ENCODE assay signal across 26 cellular contexts in genomic region chr15:78434134-78434533, GRCh38. TPM values are rescaled to one million over a fixed set of nuclear protein-coding genes. Genes with fewer than 3 reads are reported as not detected.
DNase-seq lines count a peak whose midpoint lies in the region; ATAC-seq, FAIRE-seq and TF ChIP-seq lines count a peak whose summit lies in the region.
"Had no signal": no experiment of that assay in that cellular context is flagged by ENCODE, and none has a peak within 500 bp of the region (broad histone marks: within the 10 kb centered on the region; RNA-seq: fewer than 3 reads in every experiment).

No MANE protein-coding gene starts in this region.

- no peak overlapping the region for H2AFZ ChIP-seq in HepG2 (ENCODE audit: low read length)
- H2AFZ ChIP-seq in PC-3 (ENCODE audit: low read length): 0 out of 2 replicates have a peak overlapping the region, but pooled peaks have one; percentile 53
- H2AFZ ChIP-seq in GM23248: no peak overlapping the region

- TF ChIP-seq RAD21 in HepG2 (CRISPR knock-in tag; IDR thresholded peaks at IDR 0.05): no peak

- H3K9me3 ChIP-seq in HepG2 (ENCODE audit: low read length): no peaks in the 10 kb centered on the region
- no peaks in the 10 kb centered on the region for H3K9me3 ChIP-seq in right lobe of liver
- no peaks in the 10 kb centered on the region for H3K9me3 ChIP-seq in PC-3 (ENCODE audit: low read length)
- H3K9me3 ChIP-seq in GM23248 (ENCODE audit: low read depth): no peaks in the 10 kb centered on the region
- H3K9me3 ChIP-seq: ovary, thoracic aorta had no signal

- peaks cover 35% of the 10 kb centered on the region for H3K4me1 ChIP-seq in HepG2 (ENCODE audit: insufficient read depth, low read length)
- peaks cover 0 to 12% (median under 1%) of the 10 kb centered on the region in 4 donors for H3K4me1 ChIP-seq in right lobe of liver
- 0 out of 2 replicates have a peak, but pooled peaks cover 5% of the 10 kb centered on the region for H3K4me1 ChIP-seq in PC-3 (ENCODE audit: insufficient read depth, low read length)
- H3K4me1 ChIP-seq in GM23248 (ENCODE audit: insufficient read depth): peaks cover 6% of the 10 kb centered on the region

- FAIRE-seq in HepG2 (lab: Jason Lieb, UNC): no peak
- FAIRE-seq: G401.6, GM19239, HTR-8/SVneo, keratinocyte, small intestine had no signal

- peaks cover 7% of the 10 kb centered on the region for H3K79me2 ChIP-seq in HepG2 (ENCODE audit: insufficient read depth, low read length)
- H3K79me2 ChIP-seq in PC-3 (ENCODE audit: low read length): peaks cover 11% of the 10 kb centered on the region
- H3K79me2 ChIP-seq in GM23248 (ENCODE audit: insufficient read depth): peaks cover 11% of the 10 kb centered on the region

- H3F3A ChIP-seq in PC-3 (ENCODE audit: low read length, unreplicated experiment): no peaks in the 10 kb centered on the region
- H3F3A ChIP-seq in GM23248 (ENCODE audit: insufficient read depth): 0 out of 2 replicates have a peak, but pooled peaks cover 4% of the 10 kb centered on the region

- H3K9ac ChIP-seq in HepG2 (ENCODE audit: insufficient read depth, low read depth, low read length): no peak overlapping the region
- H3K9ac ChIP-seq in PC-3 (ENCODE audit: low read length): no peak overlapping the region
- H3K9ac ChIP-seq in GM23248: no peak overlapping the region
- H3K9ac ChIP-seq: KMS-11 had no signal

- CTCF ChIA-PET in HepG2 (lab: Yijun Ruan, JAX; ENCODE audit: low intra/inter-chr PET ratio, low total read pairs): no interaction called here
- CTCF ChIA-PET in PC-3 (lab: Charles Lee): no interaction called here

- H3K9me2 ChIP-seq in PC-3 (replicated peaks; ENCODE audit: low read length) (no peaks in the 10 kb centered on the region), GM23248 (ENCODE audit: insufficient read depth) (no peaks in the 10 kb centered on the region)

- ATAC-seq in HepG2 (no peak), right lobe of liver (no peak), PC-3 (no peak)

- in situ Hi-C loops in HepG2 (cut with HindIII; ENCODE audit: extremely low pct_ligation_motif_present, low pct_unique_long_range_greater_than_20kb): no loop called here
- in situ Hi-C loops in GM23248 (cut with MboI): no loop called here

- TF ChIP-seq POLR2A in HepG2 (IDR thresholded peaks at IDR 0.05; ENCODE audit: insufficient read depth in 1 of 2, low read depth in 2 of 2, low read length in 2 of 2) (no peak), right lobe of liver (IDR thresholded peaks at IDR 0.05) (no peak)

- H3K27me3 ChIP-seq in HepG2 (ENCODE audit: control insufficient read depth in 1 of 2, insufficient read depth in 2 of 2, low read length in 2 of 2): no peaks in the 10 kb centered on the region; a peak in 1 of 5 replicates
- no peaks in the 10 kb centered on the region for H3K27me3 ChIP-seq in right lobe of liver
- no peaks in the 10 kb centered on the region for H3K27me3 ChIP-seq in PC-3 (ENCODE audit: low read length)
- peaks cover 20% of the 10 kb centered on the region; the same call in 1 of the 2 replicates for H3K27me3 ChIP-seq in GM23248 (replicated peaks; ENCODE audit: insufficient read depth)
- H3K27me3 ChIP-seq: ovary had no signal

- TF ChIP-seq EP300 in HepG2 (IDR thresholded peaks at IDR 0.05; ENCODE audit: low read depth in 2 of 2, low read length in 2 of 2) (no peak), HepG2 (CRISPR knock-in tag; IDR thresholded peaks at IDR 0.05; ENCODE audit: borderline replicate concordance) (no peak)

- POLR2A ChIA-PET in HepG2 (lab: Yijun Ruan, JAX) (no interaction called here), PC-3 (lab: Charles Lee; ENCODE audit: unreplicated experiment) (no interaction called here)

- H3K36me3 ChIP-seq in HepG2 (replicated peaks in 1 of 2; ENCODE audit: control insufficient read depth in 1 of 2, insufficient read depth in 2 of 2, low read length in 2 of 2) (no peaks in the 10 kb centered on the region), right lobe of liver (no peaks in the 10 kb centered on the region), PC-3 (ENCODE audit: low read depth, low read length) (no peaks in the 10 kb centered on the region), GM23248 (ENCODE audit: low read depth) (no peaks in the 10 kb centered on the region)
- H3K36me3 ChIP-seq: ovary, thoracic aorta had no signal

- BruUV-seq in HepG2 (replicated peaks; lab: Mats Ljungman, UMichigan): no TSS peak
- no TSS peak for BruUV-seq in PC-3 (replicated peaks; lab: Mats Ljungman, UMichigan)

- H3K27ac ChIP-seq in HepG2 (ENCODE audit: extremely low read length, insufficient read depth, low read length) (no peak overlapping the region), right lobe of liver (no peak overlapping the region), PC-3 (ENCODE audit: low read length) (no peak overlapping the region), coronary artery (no peak overlapping the region), GM23248 (no peak overlapping the region)
- H3K27ac ChIP-seq: KMS-11, ovary, RWPE1, SK-N-MC, thoracic aorta had no signal

- peak overlapping the region; percentile 43 for H3K4me2 ChIP-seq in HepG2 (ENCODE audit: low read depth, low read length)
- no peak overlapping the region for H3K4me2 ChIP-seq in PC-3 (ENCODE audit: low read length)
- no peak overlapping the region for H3K4me2 ChIP-seq in GM23248 (ENCODE audit: unreplicated experiment)
- H3K4me2 ChIP-seq: KMS-11 had no signal

- WGBS in HepG2 (ENCODE audit: low lambda C conversion rate): 35% methylated on average over 8 of the region's 8 CpGs
- WGBS in right lobe of liver (ENCODE audit: insufficient coverage, low coverage, low lambda C conversion rate, missing lambda C conversion rate): 54% methylated on average over 8 of the region's 8 CpGs
- 59 to 63% methylated on average over 8 of the region's 8 CpGs for WGBS in GM23248 (ENCODE audit: low coverage in 1 of 2, low lambda C conversion rate in 2 of 2, missing lambda C conversion rate in 2 of 2), 2 experiments

- TF ChIP-seq CTCF in HepG2 (CRISPR knock-in tag; IDR thresholded peaks at IDR 0.05) (no peak), right lobe of liver (IDR thresholded peaks at IDR 0.05) (no peak), PC-3 (conservative IDR thresholded peaks at IDR 0.05; ENCODE audit: low read depth, low read length) (no peak), coronary artery (IDR thresholded peaks at IDR 0.05) (no peak)

- H3K4me3 ChIP-seq in HepG2 (replicated peaks in 1 of 3; ENCODE audit: insufficient read depth in 1 of 3, low read depth in 2 of 3, low read length in 3 of 3) (no peak overlapping the region), right lobe of liver (no peak overlapping the region), PC-3 (ENCODE audit: low read length) (no peak overlapping the region), coronary artery (no peak overlapping the region), GM23248 (no peak overlapping the region)
- H3K4me3 ChIP-seq: ovary, SK-N-MC, thoracic aorta had no signal

- no peak for DNase-seq in HepG2 (ENCODE audit: low spot score)
- no peak for DNase-seq in right lobe of liver
- no peak for DNase-seq in PC-3
- DNase-seq in coronary artery (ENCODE audit: low spot score): peak; percentile 38
- DNase-seq in DMS53 (lab: John Stamatoyannopoulos, UW): no peak
- no peak for DNase-seq in NCI-H524 treated with DMSO at 0.1 percent for 48 hours (lab: John Stamatoyannopoulos, UW)
- DNase-seq in cerebellum (ENCODE audit: low spot score): no peak
- DNase-seq in GM23248: no peak
- DNase-seq: activated CD4-positive, alpha-beta T cell treated with anti-CD3 and anti-CD28 coated beads for 48 hours; activated T-cell treated with anti-CD3 and anti-CD28 coated beads, Interleukin-2, amount 50 U/mL, for 48 hours; H7; head of caudate nucleus; NCI-H1694; NCI-H2171; NCI-H510A treated with DMSO at 0.1 percent for 48 hours; ovary; retina; small intestine had no signal

- intact Hi-C loops in HepG2 (cut with micrococcal nuclease; ENCODE audit: unreplicated experiment) (no loop called here), right lobe of liver (cut with DNase I) (no loop called here), PC-3 (cut with micrococcal nuclease) (loop anchor here (10.0 kb wide), 1 partner anchor 51 kb away; no protein-coding TSS in a partner anchor)

- H4K20me1 ChIP-seq in HepG2 (ENCODE audit: insufficient read depth, low read length) (no peaks in the 10 kb centered on the region; the same call in 1 of the 2 replicates), PC-3 (ENCODE audit: low read length) (no peaks in the 10 kb centered on the region), GM23248 (ENCODE audit: insufficient read depth) (no peaks in the 10 kb centered on the region)

TF ChIP-seq in HepG2, 621 proteins besides CTCF, POLR2A, EP300 and RAD21 (continues in another document):
- TF ChIP-seq NFKB2 (CRISPR knock-in tag; IDR thresholded peaks at IDR 0.05; ENCODE audit: borderline replicate concordance): no peak
- no peak for TF ChIP-seq ZNF792 (CRISPR knock-in tag; IDR thresholded peaks at IDR 0.05)
- no peak for TF ChIP-seq ZFAT (CRISPR knock-in tag; conservative IDR thresholded peaks at IDR 0.05)

RNA-seq across cellular contexts. Expression of gene IREB2, which starts 3.9 kb away (rescaled TPM):
- total RNA-seq in HepG2 (2016; rRNA removed; fragmentation: Illumina TruSeq; extraction: Trizol) (30.4 and 66.4 TPM in 2 replicates), right lobe of liver (10 to 100 TPM; 17.1 to 36.2 (median 25.6) TPM), PC-3 (2014; rRNA removed) (6.5 and 9.0 TPM in 2 replicates), cerebellum (73.9 TPM)
- 4.8 and 10.3 TPM in 2 replicates for total RNA-seq in HepG2 (2016; cell fraction: cytosol; rRNA removed; fragmentation: Illumina TruSeq; extraction: Trizol; ENCODE audit: low read depth)
- total RNA-seq in HepG2 (2016; cell fraction: insoluble cytoplasmic fraction; rRNA removed; fragmentation: Illumina TruSeq; extraction: Trizol): 28.4 and 65.6 TPM in 2 replicates
- 15.3 and 17.3 TPM in 2 replicates for total RNA-seq in HepG2 (2016; cell fraction: membrane; rRNA removed; fragmentation: Illumina TruSeq; extraction: Trizol)
- 42.4 and 45.9 TPM in 2 replicates for total RNA-seq in HepG2 (2016; cell fraction: nucleus; rRNA removed; fragmentation: Illumina TruSeq; extraction: Trizol)
- polyA plus RNA-seq in HepG2 (2011; rRNA removed) (19.1 and 24.2 TPM in 2 replicates), GM23248 (2016; fragmentation: Nextera tagmentation; extraction: Ambion mirVana) (11.8 and 13.1 TPM in 2 replicates)
- 8.7 and 13.2 TPM in 2 replicates for polyA plus RNA-seq in HepG2 (2011; cell fraction: cytosol; rRNA removed)
- 16.6 and 19.4 TPM in 2 replicates for polyA plus RNA-seq in HepG2 (2011; cell fraction: nucleus; rRNA removed)
- 28.6 and 38.1 TPM in 2 replicates for polyA plus RNA-seq in HepG2 (2012)
- 1.3 and 1.4 TPM in 2 replicates for polyA plus RNA-seq in HepG2 (2016; cell fraction: cytosol; fragmentation: Illumina TruSeq; extraction: Trizol; ENCODE audit: low read depth)
- 42.2 and 43.3 TPM in 2 replicates for polyA plus RNA-seq in HepG2 (2016; cell fraction: insoluble cytoplasmic fraction; fragmentation: Illumina TruSeq; extraction: Trizol; ENCODE audit: low read depth)
- polyA plus RNA-seq in HepG2 (2016; cell fraction: membrane; fragmentation: Illumina TruSeq; extraction: Trizol; ENCODE audit: low read depth): 4.5 and 5.2 TPM in 2 replicates
- 37.4 and 43.1 TPM in 2 replicates for polyA plus RNA-seq in HepG2 (2016; cell fraction: nucleus; fragmentation: Illumina TruSeq; extraction: Trizol; ENCODE audit: insufficient read depth, low read depth)
- 21.8 and 39.0 TPM in 2 replicates for polyA minus RNA-seq in HepG2 (2011; rRNA and poly(A)+ RNA removed; ENCODE audit: low replicate concordance)
- 40.3 and 45.6 TPM in 2 replicates for polyA minus RNA-seq in HepG2 (2011; cell fraction: cytosol; rRNA and poly(A)+ RNA removed)
- 82.4 and 84.9 TPM in 2 replicates for polyA minus RNA-seq in HepG2 (2011; cell fraction: nucleus; rRNA and poly(A)+ RNA removed)
- total RNA-seq in GM23248 (2014; rRNA removed; shearing (Covaris generic)): 12.9 and 18.0 TPM in 2 replicates
